ENCODE assay signal across 6 cellular contexts in the genomic region with DNA sequence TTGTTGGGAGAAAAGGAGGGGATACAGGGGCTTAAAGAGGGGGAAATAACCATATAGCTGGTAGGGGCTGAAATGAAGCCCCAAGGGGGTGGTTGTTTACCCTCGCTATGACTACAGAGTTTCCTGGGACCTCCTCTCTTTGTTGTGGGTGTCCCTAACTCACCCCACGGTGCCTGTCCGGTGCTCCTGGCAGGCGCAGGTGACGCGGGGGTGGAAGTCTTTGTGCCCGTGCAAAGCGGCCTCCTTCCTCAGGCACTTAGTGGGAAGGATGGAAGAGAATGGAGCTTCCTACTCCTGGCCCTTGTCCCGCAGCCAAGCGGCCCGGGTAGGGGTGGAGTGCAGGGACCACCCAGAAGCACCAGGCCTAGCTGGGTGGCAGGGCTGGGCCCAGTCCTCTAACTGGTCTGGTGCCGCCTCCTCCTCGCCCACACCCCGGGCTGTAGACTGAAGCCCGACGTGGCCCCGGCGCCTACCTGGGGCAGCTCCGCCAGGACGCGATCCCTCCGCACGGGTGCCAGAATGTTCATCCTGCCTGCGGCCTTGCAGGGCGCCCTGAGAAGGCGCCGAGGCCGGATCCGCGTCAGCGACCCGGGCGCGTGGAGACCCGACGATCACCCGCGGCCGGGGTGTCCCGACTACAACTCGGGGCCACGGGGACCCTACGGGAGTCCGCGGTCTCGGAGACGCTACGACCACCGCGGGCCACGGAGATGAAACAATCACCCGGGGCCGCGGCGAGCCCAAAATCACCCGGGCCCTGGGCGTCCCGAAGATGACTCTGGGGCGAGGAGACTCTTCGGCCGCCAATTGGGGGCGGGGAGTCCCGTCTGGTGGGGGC. TPM values are rescaled to one million over a fixed set of nuclear protein-coding genes. Genes with fewer than 3 reads are reported as not detected.
DNase-seq lines count a peak whose midpoint lies in the region; TF ChIP-seq lines count a peak whose summit lies in the region.

No MANE protein-coding gene starts in this region.

- intact Hi-C loops in vagina (cut with DNase I) = no loop called here

- H3K4me3 ChIP-seq in iPS-11a (ENCODE audit: low read depth, low read length) = peak overlapping the region; percentile 85
- H3K4me3 ChIP-seq in vagina = peak overlapping the region; percentile 75 to 91

- TF ChIP-seq CTCF in vagina (IDR thresholded peaks at IDR 0.05) = no peak

- no peaks in the 10 kb centered on the region for H3K9me3 ChIP-seq in vagina

- H3K4me1 ChIP-seq in vagina = peaks cover 62% of the 10 kb centered on the region

- H3K36me3 ChIP-seq in vagina = peaks cover 0 to 18% of the 10 kb centered on the region in 2 donors

- TF ChIP-seq POLR2A in vagina (IDR thresholded peaks at IDR 0.05) = no peak

- peak; percentile 24 for DNase-seq in stimulated activated CD4-positive, alpha-beta T cell treated with anti-CD3 and anti-CD28 coated beads, Interleukin-12 subunit alpha, Interleukin-12 subunit beta, amount 100 ng/mL, for 4 hours
- DNase-seq in stimulated activated CD4-positive, alpha-beta T cell treated with anti-CD3 and anti-CD28 coated beads, Interleukin-4, amount 100 ng/mL, for 24 hours = no peak
- DNase-seq in vagina (ENCODE audit: extremely low spot score in 2 of 2) (no peak), ureter (ENCODE audit: low spot score) (no peak), NCI-H446 (lab: John Stamatoyannopoulos, UW) (no peak)

- no peaks in the 10 kb centered on the region for H3K27me3 ChIP-seq in vagina

- H3K27ac ChIP-seq in vagina = peak overlapping the region; percentile 93

RNA-seq across cellular contexts. Expression of a gene that starts 0.7 kb away (rescaled TPM):
- 195 TPM for total RNA-seq in vagina
- 82.9 TPM for total RNA-seq in ureter

RNA-seq across cellular contexts. Expression of a gene that starts 2.8 kb away (rescaled TPM):
- total RNA-seq in vagina = 600 TPM
- 1,937 TPM for total RNA-seq in ureter

RNA-seq across cellular contexts. Expression of a gene that starts 5.3 kb away (rescaled TPM):
- 1.5 TPM for total RNA-seq in vagina
- 1.1 TPM for total RNA-seq in ureter

RNA-seq across cellular contexts. Expression of a gene that starts 9.1 kb away (rescaled TPM):
- 2.9 TPM for total RNA-seq in vagina
- total RNA-seq in ureter = 18.1 TPM

RNA-seq across cellular contexts. Expression of a gene that starts 11.6 kb away (rescaled TPM):
- 0.98 TPM for total RNA-seq in vagina
- total RNA-seq in ureter = 14.9 TPM
